15 cellular contexts compared by ENCODE assay signal in the genomic region with DNA sequence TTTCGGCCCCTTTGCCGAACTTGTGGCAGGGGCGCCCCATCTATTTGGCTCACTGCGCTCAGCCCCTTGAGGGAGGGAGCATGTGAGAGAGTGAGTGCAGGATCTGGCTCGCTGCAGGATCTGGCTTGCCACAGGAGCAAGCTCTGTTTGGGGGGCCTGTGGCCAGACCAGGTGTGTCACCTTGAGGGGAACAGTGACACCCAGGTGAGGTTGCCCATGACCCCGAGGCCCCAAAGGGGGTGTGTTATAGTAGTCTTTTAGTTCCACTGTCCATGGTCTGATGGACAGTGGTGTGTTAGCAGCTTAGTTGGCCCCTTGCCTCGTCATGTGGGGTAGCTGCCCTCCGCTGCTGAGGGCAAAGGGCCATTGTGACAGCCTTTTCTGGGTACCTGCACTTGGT. TPM values are rescaled to one million over a fixed set of nuclear protein-coding genes. Genes with fewer than 3 reads are reported as not detected.
A peak's percentile ranks its signal among the peaks of the same experiment; 100 is the strongest.
DNase-seq lines count a peak whose midpoint lies in the region; ATAC-seq and TF ChIP-seq lines count a peak whose summit lies in the region.
"Had no signal": no experiment of that assay in that cellular context is flagged by ENCODE, and none has a peak within 500 bp of the region (broad histone marks: within the 10 kb centered on the region; RNA-seq: fewer than 3 reads in every experiment).

No MANE protein-coding gene starts in this region.

- H3K9me3 ChIP-seq in BLaER1 treated with 17β-estradiol and CSF1 and Interleukin-3, amounts not matched to agents 10 nM and 100 nM (replicated peaks in 1 of 11): peaks cover 5 to 12% (median 10%) of the 10 kb centered on the region in 11 experiments; a peak in 13 of 22 replicates
- peaks cover 6% of the 10 kb centered on the region for H3K9me3 ChIP-seq in H9 (ENCODE audit: control insufficient read depth, low read depth, low read length)
- H3K9me3 ChIP-seq: BE2C had no signal

- WGBS in H9 (ENCODE audit: extremely low coverage, insufficient read length, low lambda C conversion rate): no CpG with 5 or more reads among the region's 8 CpGs

- H3K4me2 ChIP-seq in BLaER1 treated with 17β-estradiol and CSF1 and Interleukin-3, amounts not matched to agents 10 nM and 100 nM: peak overlapping the region in 6 of 11 experiments; percentile 13 to 67 (median 58); a peak in 4 of 22 replicates
- H3K4me2 ChIP-seq in H9 (ENCODE audit: insufficient read depth, insufficient read length, low read length): no peak overlapping the region

- no peak overlapping the region for H2BK12ac ChIP-seq in H9 (ENCODE audit: insufficient read length, low read depth, low read length)

- peaks cover 21% of the 10 kb centered on the region for H3K27me3 Mint-ChIP-seq in H9 (ENCODE audit: low read depth)

- peaks cover 0 to 5% (median 0%) of the 10 kb centered on the region in 3 experiments; a peak in 3 of 7 replicates for H3K36me3 Mint-ChIP-seq in H9 (ENCODE audit: insufficient read depth in 1 of 3, low read depth in 3 of 3)

- peaks cover 8 to 9% of the 10 kb centered on the region in 2 experiments for H3K9me3 Mint-ChIP-seq in H9
- H3K9me3 Mint-ChIP-seq: CD4-positive, alpha-beta T cell had no signal

- intact Hi-C loops in sciatic nerve (cut with DNase I): no loop called here

- H3K56ac ChIP-seq in H9 (ENCODE audit: insufficient read length, low read depth, low read length): no peak overlapping the region

- no peak overlapping the region for H3K23ac ChIP-seq in H9 (ENCODE audit: insufficient read length, low read depth, low read length)

- H3K4me1 Mint-ChIP-seq in H9: peaks cover 8 to 18% of the 10 kb centered on the region in 2 experiments

- no peak overlapping the region for H2BK120ac ChIP-seq in H9 (ENCODE audit: low read depth, low read length, poor library complexity, severe bottlenecking)

- no peak overlapping the region for H3K4me3 Mint-ChIP-seq in H9
- H3K4me3 Mint-ChIP-seq: CD4-positive, alpha-beta T cell had no signal

- peaks cover 23 to 40% (median 30%) of the 10 kb centered on the region in 10 experiments for H3K4me1 ChIP-seq in BLaER1 treated with 17β-estradiol and CSF1 and Interleukin-3, amounts not matched to agents 10 nM and 100 nM
- H3K4me1 ChIP-seq in H9 (ENCODE audit: insufficient read depth, low read length): peaks cover 6% of the 10 kb centered on the region; the same call in 1 of the 2 replicates
- H3K4me1 ChIP-seq: BE2C had no signal

- no peak overlapping the region for H2AK5ac ChIP-seq in H9 (ENCODE audit: insufficient read length, low read length)

- H3K79me2 ChIP-seq in H9 (ENCODE audit: insufficient read depth, low read length): no peaks in the 10 kb centered on the region

- no peaks in the 10 kb centered on the region for H3K23me2 ChIP-seq in H9 (ENCODE audit: insufficient read length, low read depth, low read length, poor library complexity, severe bottlenecking)

- no peaks in the 10 kb centered on the region for H3K36me3 ChIP-seq in BLaER1 treated with 17β-estradiol and CSF1 and Interleukin-3, amounts not matched to agents 10 nM and 100 nM
- H3K36me3 ChIP-seq: BE2C had no signal

- H3K18ac ChIP-seq in H9 (ENCODE audit: insufficient read length, low read depth, low read length): no peak overlapping the region

- H3K79me1 ChIP-seq in H9 (ENCODE audit: insufficient read depth, low read depth, low read length, poor library complexity, severe bottlenecking): no peaks in the 10 kb centered on the region

- H3K27ac ChIP-seq in BLaER1 treated with 17β-estradiol and CSF1 and Interleukin-3, amounts not matched to agents 10 nM and 100 nM: no peak overlapping the region
- H3K27ac ChIP-seq in H9 (ENCODE audit: insufficient read length, low read depth, low read length): no peak overlapping the region
- H3K27ac ChIP-seq: C4-2B had no signal

- H3K9ac ChIP-seq in BLaER1 treated with 17β-estradiol and CSF1 and Interleukin-3, amounts not matched to agents 10 nM and 100 nM: no peak overlapping the region
- no peak overlapping the region for H3K9ac ChIP-seq in H9 (ENCODE audit: extremely low read depth, insufficient read length, low read length)

- no peaks in the 10 kb centered on the region for H4K20me1 ChIP-seq in BLaER1 treated with 17β-estradiol and CSF1 and Interleukin-3, amounts not matched to agents 10 nM and 100 nM
- no peaks in the 10 kb centered on the region for H4K20me1 ChIP-seq in H9 (ENCODE audit: control insufficient read depth, insufficient read depth, insufficient read length)

- ATAC-seq in sciatic nerve (no peak), HG03469 (IDR thresholded peaks at IDR 0.05; ENCODE audit: unreplicated experiment) (no peak)
- ATAC-seq: GM12878 had no signal

- no peak overlapping the region for H3K4me3 ChIP-seq in BLaER1 treated with 17β-estradiol and CSF1 and Interleukin-3, amounts not matched to agents 10 nM and 100 nM
- H3K4me3 ChIP-seq: GM12878 had no signal

- peak; percentile 18 for DNase-seq in H9
- peak; percentile 41 for DNase-seq in islet precursor cell
- DNase-seq in sciatic nerve (ENCODE audit: low spot score): peak; percentile 28
- no peak for DNase-seq in GDM1 (lab: John Stamatoyannopoulos, UW)
- DNase-seq: ACHN; BE2C; CD4-positive, alpha-beta T cell; DMS79 treated with DMSO at 0.1 percent for 48 hours; GOT3; H7 had no signal

- H2BK20ac ChIP-seq in H9 (ENCODE audit: low read depth, low read length, poor library complexity, severe bottlenecking): no peak overlapping the region

- H2BK5ac ChIP-seq in H9 (ENCODE audit: insufficient read length, low read length): no peak overlapping the region

- no peak overlapping the region for H3K14ac ChIP-seq in H9 (ENCODE audit: insufficient read depth, low read length)

- no peak overlapping the region for H3K27ac Mint-ChIP-seq in H9
- H3K27ac Mint-ChIP-seq: CD4-positive, alpha-beta T cell had no signal

- H3K4ac ChIP-seq in H9 (ENCODE audit: low read depth, low read length): no peak overlapping the region

- H4K8ac ChIP-seq in H9 (replicated peaks; ENCODE audit: insufficient read length, low read depth, low read length): no peak overlapping the region

- no peak for TF ChIP-seq CTCF in H9 (conservative IDR thresholded peaks at IDR 0.05)

- H3K27me3 ChIP-seq in BLaER1 treated with 17β-estradiol and CSF1 and Interleukin-3, amounts not matched to agents 10 nM and 100 nM: no peaks in the 10 kb centered on the region
- no peaks in the 10 kb centered on the region for H3K27me3 ChIP-seq in H9 (ENCODE audit: insufficient read depth, low read length)
- H3K27me3 ChIP-seq: BE2C had no signal

- H3T11ph ChIP-seq in H9 (ENCODE audit: low read length): no peak overlapping the region

- H4K5ac ChIP-seq in H9 (ENCODE audit: insufficient read length, low read depth, low read length): no peak overlapping the region

- no peak overlapping the region for H4K91ac ChIP-seq in H9 (ENCODE audit: insufficient read length, low read depth, low read length)

- no peak overlapping the region; the same call in 1 of the 2 replicates for H2BK15ac ChIP-seq in H9 (ENCODE audit: low read depth, low read length)

- no peak overlapping the region for H2AFZ ChIP-seq in H9 (ENCODE audit: low read length)

RNA-seq across cellular contexts. Expression of a gene that starts 41.6 kb away (rescaled TPM):
- total RNA-seq in H9 (2021) (not detected in 2 replicates), sciatic nerve (not detected)
- total RNA-seq: CD4-positive, alpha-beta T cell; H7; HT-29 had no signal

RNA-seq across cellular contexts. Expression of a gene that starts 55.4 kb away (rescaled TPM):
- total RNA-seq in H9 (2021) (not detected in 2 replicates), sciatic nerve (not detected)
- total RNA-seq: CD4-positive, alpha-beta T cell; GM12878; H7; HT-29 had no signal
